ENCODE assay signal across 8 cellular contexts in genomic region chr19:36837902-36838783, GRCh38. TPM values are rescaled to one million over a fixed set of nuclear protein-coding genes. Genes with fewer than 3 reads are reported as not detected.
DNase-seq lines count a peak whose midpoint lies in the region; ATAC-seq, FAIRE-seq and TF ChIP-seq lines count a peak whose summit lies in the region.

ZNF790 (minus strand) TSS chr19:36838387; CDS start chr19:36825619, 12,768 bp downstream.

- H2BK20ac ChIP-seq in H1 (ENCODE audit: low read length) = no peak within 1 kb of the TSS

- H3K4me1 Mint-ChIP-seq in memory B cell = peaks cover 5% of the 10 kb centered on the region

- H4K91ac ChIP-seq in H1 (replicated peaks; ENCODE audit: insufficient read length, low read length) = peak within 1 kb of the TSS; percentile 91

- peaks cover 33% of the 10 kb centered on the region for H3K36me3 Mint-ChIP-seq in memory B cell

- peak within 1 kb of the TSS; percentile 92 to 93 for H3K4me2 ChIP-seq in H1 (ENCODE audit: insufficient read depth in 1 of 2, low read depth in 2 of 2, low read length in 2 of 2)

- peak within 1 kb of the TSS; percentile 60 for H2BK5ac ChIP-seq in H1 (ENCODE audit: low read depth, low read length)

- peak within 1 kb of the TSS; percentile 39 for H3K56ac ChIP-seq in H1 (replicated peaks; ENCODE audit: insufficient read length, low read depth, low read length)

- peak within 1 kb of the TSS; percentile 94 for H2AFZ ChIP-seq in H1 (ENCODE audit: low read length)

- 4% methylated on average over 56 of the region's 56 CpGs; no CpG with 5 or more reads in 1 of the 2 experiments for WGBS in H1 (ENCODE audit: extremely low coverage in 1 of 2, insufficient coverage in 1 of 2, insufficient read length in 1 of 2, insufficient replicate concordance in 2 of 2, low coverage in 1 of 2, low lambda C conversion rate in 2 of 2, missing lambda C conversion rate in 1 of 2), 2 experiments

- no peak within 1 kb of the TSS for H2AK5ac ChIP-seq in H1 (ENCODE audit: low read depth, low read length)

- ATAC-seq in GM19043 (IDR thresholded peaks at IDR 0.05; ENCODE audit: low read depth, unreplicated experiment) (peak; percentile 86), HG03378 (IDR thresholded peaks at IDR 0.05; ENCODE audit: unreplicated experiment) (peak; percentile 84), memory B cell (ENCODE audit: low read depth) (peak; percentile 93)

- peaks cover 11% of the 10 kb centered on the region for H3K9me3 Mint-ChIP-seq in memory B cell

- H3K4me3 Mint-ChIP-seq in memory B cell = peak within 1 kb of the TSS; percentile 50

- peak within 1 kb of the TSS; percentile 95; the same call in 1 of the 2 replicates for H4K8ac ChIP-seq in H1 (ENCODE audit: extremely low read depth, insufficient read depth, low read length)

- H3K23me2 ChIP-seq in H1 (ENCODE audit: low read depth, low read length) = peaks cover 6% of the 10 kb centered on the region

- CTCF ChIA-PET in H1 (lab: Charles Lee; ENCODE audit: partially characterized antibody) = interaction anchor here (4.3 kb wide), 1 partner anchor 11 kb away, joined by 14 read pairs; the partner anchor contains the start of gene ZNF345

- DNase-seq in AG20443 (ENCODE audit: low spot score) (peak; percentile 92), NCI-H748 (lab: John Stamatoyannopoulos, UW; ENCODE audit: unreplicated experiment) (peak; percentile 96), H1 (ENCODE audit: low read depth in 1 of 2, low spot score in 2 of 2) (peak in 1 of 2 experiments; percentile 86), memory B cell (ENCODE audit: low spot score in 2 of 2) (peak; percentile 75 to 89)
- peak; percentile 60 to 70 for DNase-seq in activated CD8-positive, alpha-beta memory T cell treated with anti-CD3 and anti-CD28 coated beads for 4 hours (ENCODE audit: low read depth in 2 of 2)
- peak; percentile 70 for DNase-seq in stimulated activated CD8-positive, alpha-beta memory T cell treated with anti-CD3 and anti-CD28 coated beads, Interleukin-12 subunit alpha, Interleukin-12 subunit beta, amount 100 ng/mL, for 1 hour (ENCODE audit: low read depth)

- POLR2A ChIA-PET in H1 (lab: Charles Lee; ENCODE audit: partially characterized antibody) = interaction anchor here (0.6 to 6.8 kb wide), 17 partner anchors 9 to 422 kb away, joined by 3 to 103 read pairs (median 4); partner anchors contain the start of genes ZNF260, ZNF345, ZNF383 and ZNF850

- peak within 1 kb of the TSS; percentile 88; the same call in 1 of the 2 replicates for H3K27ac ChIP-seq in H1 (ENCODE audit: low read depth, low read length)

- peak within 1 kb of the TSS; percentile 77 to 98 (median 93) for H3K4me3 ChIP-seq in H1 (ENCODE audit: extremely low read depth in 1 of 4, insufficient read depth in 2 of 4, low read depth in 3 of 4, low read length in 4 of 4)

- H3K14ac ChIP-seq in H1 (ENCODE audit: insufficient read length) = no peak within 1 kb of the TSS

- peak within 1 kb of the TSS; percentile 58 to 87 (median 84) for H3K9ac ChIP-seq in H1 (replicated peaks in 1 of 4; ENCODE audit: extremely low read depth in 1 of 4, low read depth in 3 of 4, low read length in 3 of 4)

- peak within 1 kb of the TSS; percentile 27 for H3K4ac ChIP-seq in H1 (replicated peaks; ENCODE audit: insufficient read length, low read depth, low read length)

- H3K18ac ChIP-seq in H1 (ENCODE audit: extremely low read depth, low read length) = peak within 1 kb of the TSS; percentile 97

- no peak for TF ChIP-seq CTCF in H1 (IDR thresholded peaks at IDR 0.05; ENCODE audit: control extremely low read depth in 1 of 3, insufficient read depth in 1 of 3, low read depth in 1 of 3, low read length in 3 of 3)

- H3K79me1 ChIP-seq in H1 (ENCODE audit: low read depth, low read length) = no peaks in the 10 kb centered on the region; the same call in 1 of the 2 replicates

- H3K79me2 ChIP-seq in H1 (ENCODE audit: control insufficient read depth in 1 of 2, insufficient read depth in 2 of 2, low read length in 2 of 2) = 0 out of 4 replicates have a peak, but pooled peaks cover 0 to 6% of the 10 kb centered on the region in 2 experiments

- peak; percentile 53 to 59 for TF ChIP-seq POLR2A in H1 (IDR thresholded peaks at IDR 0.05; ENCODE audit: control extremely low read depth in 1 of 2, low read depth in 2 of 2, low read length in 2 of 2)

- H3K4me1 ChIP-seq in H1 (replicated peaks in 1 of 4; ENCODE audit: control insufficient read depth in 3 of 4, insufficient read depth in 4 of 4, low read length in 3 of 4) = peaks cover 0 to 2% (median 0%) of the 10 kb centered on the region in 4 experiments; a peak in 1 of 7 replicates

- peak; percentile 42 for FAIRE-seq in H1 (lab: Jason Lieb, UNC)

- H4K20me1 ChIP-seq in H1 (replicated peaks in 1 of 2; ENCODE audit: control insufficient read depth in 1 of 2, insufficient read depth in 2 of 2, low read length in 2 of 2) = no peaks in the 10 kb centered on the region

- H3K36me3 ChIP-seq in H1 (ENCODE audit: control insufficient read depth in 2 of 4, insufficient read depth in 4 of 4, low read length in 3 of 4) = peaks cover 0 to 2% (median 0%) of the 10 kb centered on the region in 4 experiments; a peak in 2 of 8 replicates

- TF ChIP-seq RAD21 in H1 (IDR thresholded peaks at IDR 0.05 in 1 of 2, conservative IDR thresholded peaks at IDR 0.05 in 1 of 2; ENCODE audit: low read depth in 2 of 2, low read length in 2 of 2) = no peak

- 0 out of 2 replicates have a peak within 1 kb of the TSS, but pooled peaks have one; percentile 17 for H2BK12ac ChIP-seq in H1 (ENCODE audit: low read depth, low read length)

- no peak within 1 kb of the TSS for H2BK15ac ChIP-seq in H1 (ENCODE audit: low read length)

- H3K27ac Mint-ChIP-seq in memory B cell = peak within 1 kb of the TSS; percentile 5

- H3K27me3 ChIP-seq in H1 (replicated peaks in 1 of 4; ENCODE audit: control insufficient read depth in 3 of 4, extremely low read depth in 1 of 4, insufficient read depth in 3 of 4, low read length in 3 of 4) = peaks cover 0 to 1% (median 0%) of the 10 kb centered on the region in 4 experiments; a peak in 1 of 7 replicates

- peak within 1 kb of the TSS; percentile 93 for H4K5ac ChIP-seq in H1 (ENCODE audit: insufficient read length, low read depth, low read length)

- H3K23ac ChIP-seq in H1 (ENCODE audit: insufficient read length) = no peak within 1 kb of the TSS

- TF ChIP-seq EP300 in H1 (IDR thresholded peaks at IDR 0.05; ENCODE audit: borderline replicate concordance in 1 of 2, low read depth in 2 of 2, low read length in 2 of 2) = no peak

- H2BK120ac ChIP-seq in H1 (replicated peaks; ENCODE audit: low read depth, low read length) = no peak within 1 kb of the TSS

- H3K9me3 ChIP-seq in H1 (ENCODE audit: insufficient read depth in 2 of 2, low read depth in 1 of 2, low read length in 1 of 2) = peaks cover 6 to 7% of the 10 kb centered on the region in 2 experiments; a peak in 2 of 4 replicates

- no peaks in the 10 kb centered on the region for H3K27me3 Mint-ChIP-seq in memory B cell

TF ChIP-seq in H1, 55 proteins besides CTCF, POLR2A, EP300 and RAD21 (continues in another document):
- TF ChIP-seq PHF8 (conservative IDR thresholded peaks at IDR 0.05; ENCODE audit: low read depth, low read length) = peak; percentile 62
- no peak for TF ChIP-seq EGR1 (IDR thresholded peaks at IDR 0.05; ENCODE audit: borderline replicate concordance, low read depth, low read length)
- TF ChIP-seq TBP (IDR thresholded peaks at IDR 0.05; ENCODE audit: low read depth, low read length) = peak; percentile 85
- TF ChIP-seq SIX5 (IDR thresholded peaks at IDR 0.05; ENCODE audit: low read depth, low read length) = peak; percentile 84
- no peak for TF ChIP-seq SP2 (IDR thresholded peaks at IDR 0.05; ENCODE audit: low read length)
- TF ChIP-seq KDM4A (IDR thresholded peaks at IDR 0.05; ENCODE audit: low read depth, low read length, severe bottlenecking) = peak; percentile 68
- no peak for TF ChIP-seq TCF12 (IDR thresholded peaks at IDR 0.05; ENCODE audit: low read depth, low read length)
- TF ChIP-seq POLR2AphosphoS5 (IDR thresholded peaks at IDR 0.05; ENCODE audit: low read depth, low read length) = peak; percentile 47
- peak; percentile 75 for TF ChIP-seq TAF1 (IDR thresholded peaks at IDR 0.05; ENCODE audit: low read depth, low read length)
- no peak; the same call in 1 of the 2 replicates for TF ChIP-seq NRF1 (IDR thresholded peaks at IDR 0.05; ENCODE audit: low read depth, low read length)
- TF ChIP-seq SAP30 (IDR thresholded peaks at IDR 0.05; ENCODE audit: insufficient read depth, insufficient replicate concordance, low read length) = peak; percentile 61
- TF ChIP-seq SP1 (IDR thresholded peaks at IDR 0.05; ENCODE audit: low read depth, low read length) = 0 out of 2 replicates have a peak, but pooled peaks have one; percentile 13
- TF ChIP-seq HDAC2 (IDR thresholded peaks at IDR 0.05; ENCODE audit: borderline replicate concordance in 1 of 2, low read depth in 2 of 2, low read length in 2 of 2) = peak in 1 of 2 experiments; percentile 75; a peak in 1 of 4 replicates
- peak; percentile 33 to 78; a peak in 2 of 4 replicates for TF ChIP-seq SIN3A (conservative IDR thresholded peaks at IDR 0.05 in 1 of 2, IDR thresholded peaks at IDR 0.05 in 1 of 2; ENCODE audit: low read depth in 1 of 2, low read length in 2 of 2)
- 0 out of 2 replicates have a peak, but pooled peaks have one; percentile 40 for TF ChIP-seq RBBP5 (IDR thresholded peaks at IDR 0.05; ENCODE audit: borderline replicate concordance, low read depth, low read length)
- TF ChIP-seq TEAD4 (IDR thresholded peaks at IDR 0.05; ENCODE audit: low read depth, low read length) = 0 out of 2 replicates have a peak, but pooled peaks have one; percentile 6
- TF ChIP-seq BRCA1 (IDR thresholded peaks at IDR 0.05; ENCODE audit: low read depth, low read length) = no peak

RNA-seq across cellular contexts. Expression of gene ZNF790, which starts in this region (rescaled TPM):
- total RNA-seq in H1 (2021; fragmentation: NEBNext Ultra II Directional; extraction: Animal tissue kit (Norgen Biotek cat#: 25700)) = 7.2 and 7.5 TPM in 2 replicates
- polyA plus RNA-seq in H1 (2011; rRNA removed) = 1.7 and 1.9 TPM in 2 replicates
- polyA plus RNA-seq in H1 (2011; cell fraction: cytosol; rRNA removed) = 3.1 TPM
- polyA plus RNA-seq in H1 (2011; cell fraction: nucleus; rRNA removed) = 1.8 TPM
- polyA plus RNA-seq in H1 (2012, experiment 1 of 2) = 2.8 to 3.9 TPM (median 3.3 TPM) in 4 replicates
- 0.81 TPM for polyA plus RNA-seq in H1 (2012, experiment 2 of 2)
- 2.8 TPM for polyA plus RNA-seq in H1 (2013, experiment 1 of 2)
- polyA plus RNA-seq in H1 (2013, experiment 2 of 2) = 2.4 TPM
- polyA minus RNA-seq in H1 (2011; rRNA and poly(A)+ RNA removed) = 3.4 and 3.7 TPM in 2 replicates
- polyA minus RNA-seq in H1 (2011; cell fraction: cytosol; rRNA and poly(A)+ RNA removed) = 3.2 TPM
- polyA minus RNA-seq in H1 (2011; cell fraction: nucleus; rRNA and poly(A)+ RNA removed) = 8.3 TPM
